In genomic region chr19:39704181-39705044, GRCh38 we compare ENCODE assay signal across 1 cellular context.
TF ChIP-seq lines count a peak whose summit lies in the region.

Gene LGALS14, plus strand, starts transcription at chr19:39704481. Its CDS starts 48 bp downstream, at chr19:39704529.

TF ChIP-seq in K562, 482 proteins besides CTCF, POLR2A, EP300 and RAD21 (continued from another document):
- TF ChIP-seq PHF20 (IDR thresholded peaks at IDR 0.05; ENCODE audit: partially characterized antibody) (no peak), ZNF316 (IDR thresholded peaks at IDR 0.05) (no peak), ZBTB8A (IDR thresholded peaks at IDR 0.05; ENCODE audit: partially characterized antibody) (no peak), BCOR (IDR thresholded peaks at IDR 0.05) (no peak), ESRRB (CRISPR knock-in tag; IDR thresholded peaks at IDR 0.05; ENCODE audit: borderline replicate concordance) (no peak), RNF219 (CRISPR knock-in tag; IDR thresholded peaks at IDR 0.05) (no peak), ZNF146 (CRISPR knock-in tag; IDR thresholded peaks at IDR 0.05; ENCODE audit: unreplicated experiment) (no peak)
- TF ChIP-seq, protein P1, sequence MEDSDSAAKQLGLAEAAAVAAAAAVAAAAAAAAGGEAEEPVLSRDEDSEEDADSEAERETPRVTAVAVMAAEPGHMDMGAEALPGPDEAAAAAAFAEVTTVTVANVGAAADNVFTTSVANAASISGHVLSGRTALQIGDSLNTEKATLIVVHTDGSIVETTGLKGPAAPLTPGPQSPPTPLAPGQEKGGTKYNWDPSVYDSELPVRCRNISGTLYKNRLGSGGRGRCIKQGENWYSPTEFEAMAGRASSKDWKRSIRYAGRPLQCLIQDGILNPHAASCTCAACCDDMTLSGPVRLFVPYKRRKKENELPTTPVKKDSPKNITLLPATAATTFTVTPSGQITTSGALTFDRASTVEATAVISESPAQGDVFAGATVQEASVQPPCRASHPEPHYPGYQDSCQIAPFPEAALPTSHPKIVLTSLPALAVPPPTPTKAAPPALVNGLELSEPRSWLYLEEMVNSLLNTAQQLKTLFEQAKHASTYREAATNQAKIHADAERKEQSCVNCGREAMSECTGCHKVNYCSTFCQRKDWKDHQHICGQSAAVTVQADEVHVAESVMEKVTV (CRISPR knock-in tag; IDR thresholded peaks at IDR 0.05) = no peak
